ENCODE assay signal across 8 cellular contexts in the genomic region with DNA sequence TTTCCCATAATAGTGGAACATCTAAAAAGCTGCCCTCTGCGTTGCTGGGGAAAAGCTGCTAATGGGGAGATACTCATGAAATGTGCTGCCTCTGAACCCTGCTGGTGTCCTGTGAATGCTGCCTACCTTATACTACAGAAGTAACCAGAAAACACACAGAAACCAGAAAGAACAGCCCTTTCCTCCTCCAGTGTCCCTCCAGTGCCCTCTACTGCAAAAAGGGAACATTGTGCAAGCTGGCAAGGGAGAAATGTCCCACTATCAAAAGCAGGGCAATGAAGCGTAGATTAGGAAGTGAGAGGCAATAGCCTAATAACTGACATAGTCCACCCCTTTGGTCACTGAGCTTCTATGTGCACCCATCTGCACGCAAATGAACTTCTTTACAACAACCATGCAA.
DNase-seq lines count a peak whose midpoint lies in the region; ATAC-seq and TF ChIP-seq lines count a peak whose summit lies in the region.

No MANE protein-coding gene starts in this region.

- no peak overlapping the region for H3T11ph ChIP-seq in H9 (ENCODE audit: low read length)

- no peak overlapping the region for H3K4ac ChIP-seq in H9 (ENCODE audit: low read depth, low read length)

- intact Hi-C loops in ascending aorta (cut with DNase I), result no loop called here

- no peaks in the 10 kb centered on the region for H3K36me3 Mint-ChIP-seq in H9 (ENCODE audit: insufficient read depth in 1 of 3, low read depth in 3 of 3)

- no peak overlapping the region for H2AK5ac ChIP-seq in H9 (ENCODE audit: insufficient read length, low read length)

- H3K56ac ChIP-seq in H9 (ENCODE audit: insufficient read length, low read depth, low read length), result no peak overlapping the region

- no peaks in the 10 kb centered on the region for H3K9me3 ChIP-seq in H9 (ENCODE audit: control insufficient read depth, low read depth, low read length)
- no peaks in the 10 kb centered on the region for H3K9me3 ChIP-seq in iPS DF 6.9 (ENCODE audit: control insufficient read depth, insufficient read depth, low read length)
- H3K9me3 ChIP-seq in ascending aorta, result no peaks in the 10 kb centered on the region

- no peaks in the 10 kb centered on the region for H3K23me2 ChIP-seq in H9 (ENCODE audit: insufficient read length, low read depth, low read length, poor library complexity, severe bottlenecking)

- H3K27ac Mint-ChIP-seq in H9, result no peak overlapping the region

- H2BK120ac ChIP-seq in H9 (ENCODE audit: low read depth, low read length, poor library complexity, severe bottlenecking), result no peak overlapping the region

- H3K27ac ChIP-seq in H9 (ENCODE audit: insufficient read length, low read depth, low read length) (no peak overlapping the region), iPS DF 6.9 (ENCODE audit: low read length) (no peak overlapping the region), ascending aorta (no peak overlapping the region)

- H2AFZ ChIP-seq in H9 (ENCODE audit: low read length), result no peak overlapping the region

- H3K4me1 ChIP-seq in H9 (ENCODE audit: insufficient read depth, low read length) (no peaks in the 10 kb centered on the region), iPS DF 6.9 (ENCODE audit: control insufficient read depth, insufficient read depth, low read length) (no peaks in the 10 kb centered on the region), ascending aorta (no peaks in the 10 kb centered on the region)

- no peak overlapping the region for H3K23ac ChIP-seq in H9 (ENCODE audit: insufficient read length, low read depth, low read length)

- no peak overlapping the region for H4K91ac ChIP-seq in H9 (ENCODE audit: insufficient read length, low read depth, low read length)

- no peak overlapping the region for H4K8ac ChIP-seq in H9 (replicated peaks; ENCODE audit: insufficient read length, low read depth, low read length)

- no CpG with 5 or more reads among the region's 3 CpGs for WGBS in H9 (ENCODE audit: extremely low coverage, insufficient read length, low lambda C conversion rate)
- no CpG with 5 or more reads among the region's 3 CpGs for WGBS in iPS DF 6.9 (ENCODE audit: insufficient coverage, insufficient read length)

- H3K36me3 ChIP-seq in iPS DF 6.9 (ENCODE audit: control insufficient read depth, insufficient read depth, low read length) (no peaks in the 10 kb centered on the region), ascending aorta (no peaks in the 10 kb centered on the region)

- no peak overlapping the region for H4K5ac ChIP-seq in H9 (ENCODE audit: insufficient read length, low read depth, low read length)

- H2BK12ac ChIP-seq in H9 (ENCODE audit: insufficient read length, low read depth, low read length), result no peak overlapping the region

- no peaks in the 10 kb centered on the region for H3K4me1 Mint-ChIP-seq in H9

- DNase-seq in ACHN (peak; percentile 33), H9 (peak; percentile 36), iPS DF 6.9 (ENCODE audit: low read depth, low spot score) (peak; percentile 29), ascending aorta (ENCODE audit: low spot score in 2 of 2) (no peak), NCI-H1092 treated with DMSO at 0.1 percent for 48 hours (lab: John Stamatoyannopoulos, UW) (no peak)

- H3K4me3 ChIP-seq in iPS DF 6.9 (ENCODE audit: low read length) (no peak overlapping the region), ascending aorta (no peak overlapping the region)

- no peaks in the 10 kb centered on the region for H3K27me3 Mint-ChIP-seq in H9 (ENCODE audit: low read depth)

- no peaks in the 10 kb centered on the region for H4K20me1 ChIP-seq in H9 (ENCODE audit: control insufficient read depth, insufficient read depth, insufficient read length)

- H3K79me2 ChIP-seq in H9 (ENCODE audit: insufficient read depth, low read length), result no peaks in the 10 kb centered on the region

- no peak overlapping the region for H3K18ac ChIP-seq in H9 (ENCODE audit: insufficient read length, low read depth, low read length)

- H3K4me3 Mint-ChIP-seq in H9, result no peak overlapping the region

- H3K9ac ChIP-seq in H9 (ENCODE audit: extremely low read depth, insufficient read length, low read length), result no peak overlapping the region

- no peak overlapping the region for H3K14ac ChIP-seq in H9 (ENCODE audit: insufficient read depth, low read length)

- H3K27me3 ChIP-seq in H9 (ENCODE audit: insufficient read depth, low read length) (no peaks in the 10 kb centered on the region), iPS DF 6.9 (ENCODE audit: control insufficient read depth, insufficient read depth, low read length) (no peaks in the 10 kb centered on the region), ascending aorta (no peaks in the 10 kb centered on the region)

- peak; percentile 69 for TF ChIP-seq CTCF in H9 (conservative IDR thresholded peaks at IDR 0.05)
- peak in 1 of 3 experiments; percentile 26 for TF ChIP-seq CTCF in ascending aorta (IDR thresholded peaks at IDR 0.05)

- no peaks in the 10 kb centered on the region for H3K9me3 Mint-ChIP-seq in H9

- H2BK5ac ChIP-seq in H9 (ENCODE audit: insufficient read length, low read length), result no peak overlapping the region

- no peak overlapping the region for H2BK20ac ChIP-seq in H9 (ENCODE audit: low read depth, low read length, poor library complexity, severe bottlenecking)

- no peaks in the 10 kb centered on the region for H3K79me1 ChIP-seq in H9 (ENCODE audit: insufficient read depth, low read depth, low read length, poor library complexity, severe bottlenecking)

- in situ Hi-C loops in ACHN (cut with HindIII; ENCODE audit: low pct_ligation_motif_present, low pct_unique_long_range_greater_than_20kb, low sequenced_read_pairs), result no loop called here

- H2BK15ac ChIP-seq in H9 (ENCODE audit: low read depth, low read length), result no peak overlapping the region

- ATAC-seq in SK-N-SH treated with all-trans-retinoic acid at 6 μM for 48 hours (peak; percentile 82), GM21526 (IDR thresholded peaks at IDR 0.05; ENCODE audit: low FRiP score, unreplicated experiment) (no peak), GM19395 (IDR thresholded peaks at IDR 0.05; ENCODE audit: unreplicated experiment) (no peak)

- no peak overlapping the region for H3K4me2 ChIP-seq in H9 (ENCODE audit: insufficient read depth, insufficient read length, low read length)

TF ChIP-seq in SK-N-SH treated with all-trans-retinoic acid at 6 μM for 48 hours, 23 proteins besides CTCF, POLR2A, EP300 and RAD21:
- TF ChIP-seq ISL1 (CRISPR knock-in tag; IDR thresholded peaks at IDR 0.05) (no peak), TOX (CRISPR knock-in tag; IDR thresholded peaks at IDR 0.05; ENCODE audit: borderline replicate concordance) (no peak), CSDC2 (CRISPR knock-in tag; IDR thresholded peaks at IDR 0.05) (no peak), ZFP3 (CRISPR knock-in tag; IDR thresholded peaks at IDR 0.05) (no peak), OSR1 (CRISPR knock-in tag; IDR thresholded peaks at IDR 0.05) (no peak), ZNF565 (CRISPR knock-in tag; conservative IDR thresholded peaks at IDR 0.05; ENCODE audit: low read depth) (no peak), CSRNP3 (CRISPR knock-in tag; IDR thresholded peaks at IDR 0.05) (no peak)

Comparison
In these comparisons a context has a peak if more than half of its experiments do, and no peak if none do; other contexts are left out.
1. DNase-seq: peak in ACHN (single experiment), H9 (single experiment) and iPS DF 6.9 (single experiment); none in ascending aorta (0 of 2) and NCI-H1092 treated with DMSO at 0.1 percent for 48 hours (single experiment).